In genomic region chr10:91797077-91797690, GRCh38 we compare ENCODE assay signal across 9 cellular contexts. TPM values are rescaled to one million over a fixed set of nuclear protein-coding genes. Genes with fewer than 3 reads are reported as not detected.
DNase-seq lines count a peak whose midpoint lies in the region; ATAC-seq and TF ChIP-seq lines count a peak whose summit lies in the region.
"Had no signal": no experiment of that assay in that cellular context is flagged by ENCODE, and none has a peak within 500 bp of the region (broad histone marks: within the 10 kb centered on the region; RNA-seq: fewer than 3 reads in every experiment).

No MANE protein-coding gene starts in this region.

- H3K4me3 ChIP-seq in GM23248 (peak overlapping the region; percentile 87), SK-N-MC (peak overlapping the region; percentile 88), fibroblast of mammary gland (ENCODE audit: control insufficient read depth, low read depth, low read length) (peak overlapping the region; percentile 91)

- H3K9me3 ChIP-seq in GM23248 (ENCODE audit: low read depth) (no peaks in the 10 kb centered on the region), SK-N-MC (ENCODE audit: low read depth, low read length) (no peaks in the 10 kb centered on the region)

- peak overlapping the region; percentile 87 for H3K4me2 ChIP-seq in GM23248 (ENCODE audit: unreplicated experiment)

- H3K4me1 ChIP-seq in GM23248 (ENCODE audit: insufficient read depth) = peaks cover 23% of the 10 kb centered on the region

- H3K27me3 ChIP-seq in GM23248 (replicated peaks; ENCODE audit: insufficient read depth) = no peaks in the 10 kb centered on the region

- H4K20me1 ChIP-seq in GM23248 (ENCODE audit: insufficient read depth) = peaks cover 3% of the 10 kb centered on the region; the same call in 1 of the 2 replicates

- TF ChIP-seq CTCF in fibroblast of mammary gland (conservative IDR thresholded peaks at IDR 0.05; ENCODE audit: control insufficient read depth, insufficient read depth, low read depth, low read length) = no peak

- peaks cover 49% of the 10 kb centered on the region for H3K79me2 ChIP-seq in GM23248 (ENCODE audit: insufficient read depth)

- in situ Hi-C loops in GM23248 (cut with MboI) = no loop called here

- H3K36me3 ChIP-seq in GM23248 (ENCODE audit: low read depth) = no peaks in the 10 kb centered on the region
- no peaks in the 10 kb centered on the region; the same call in 1 of the 2 replicates for H3K36me3 ChIP-seq in SK-N-MC (ENCODE audit: insufficient read depth, low read length)

- DNase-seq in GM23248 (no peak), SK-N-MC (ENCODE audit: low read depth, low spot score) (no peak), fibroblast of mammary gland (ENCODE audit: low read depth) (no peak), retina (peak; percentile 2), NCI-H2107 treated with DMSO at 0.1 percent for 48 hours (lab: John Stamatoyannopoulos, UW; ENCODE audit: unreplicated experiment) (no peak), DMS79 (lab: John Stamatoyannopoulos, UW) (no peak)
- DNase-seq: dermis blood vessel endothelial cell had no signal

- H3K27ac ChIP-seq in GM23248 (peak overlapping the region; percentile 72), SK-N-MC (peak overlapping the region; percentile 90)

- ATAC-seq in GM18907 (IDR thresholded peaks at IDR 0.05; ENCODE audit: unreplicated experiment) (no peak), HG03469 (IDR thresholded peaks at IDR 0.05; ENCODE audit: unreplicated experiment) (no peak)

- H3F3A ChIP-seq in GM23248 (ENCODE audit: insufficient read depth) = no peaks in the 10 kb centered on the region

- H3K9ac ChIP-seq in GM23248 (peak overlapping the region; percentile 89), SK-N-MC (ENCODE audit: insufficient read length) (peak overlapping the region; percentile 97)

- peak overlapping the region; percentile 99 for H2AFZ ChIP-seq in GM23248

- no peaks in the 10 kb centered on the region for H3K9me2 ChIP-seq in GM23248 (ENCODE audit: insufficient read depth)

- WGBS in GM23248 (ENCODE audit: low coverage in 1 of 2, low lambda C conversion rate in 2 of 2, missing lambda C conversion rate in 2 of 2), 2 experiments = 67 to 68% methylated on average over 3 of the region's 3 CpGs

RNA-seq across cellular contexts. Expression of gene TNKS2, which starts 1.0 kb away (rescaled TPM):
- 29.3 and 31.5 TPM in 2 replicates for total RNA-seq in GM23248 (2014; rRNA removed; shearing (Covaris generic))
- polyA plus RNA-seq in GM23248 (2016; fragmentation: Nextera tagmentation; extraction: Ambion mirVana) = 13.9 and 14.4 TPM in 2 replicates
